In genomic region chr20:33119725-33120720, GRCh38 we compare ENCODE assay signal across 24 cellular contexts. TPM values are rescaled to one million over a fixed set of nuclear protein-coding genes. Genes with fewer than 3 reads are reported as not detected.
DNase-seq lines count a peak whose midpoint lies in the region; ATAC-seq and TF ChIP-seq lines count a peak whose summit lies in the region.
"Had no signal": no experiment of that assay in that cellular context is flagged by ENCODE, and none has a peak within 500 bp of the region (broad histone marks: within the 10 kb centered on the region; RNA-seq: fewer than 3 reads in every experiment).

No MANE protein-coding gene starts in this region.

- H4K8ac ChIP-seq in H9 (replicated peaks; ENCODE audit: insufficient read length, low read depth, low read length) = no peak overlapping the region

- H2BK5ac ChIP-seq in H9 (ENCODE audit: insufficient read length, low read length) = no peak overlapping the region

- no peak overlapping the region for H3K23ac ChIP-seq in H9 (ENCODE audit: insufficient read length, low read depth, low read length)

- H3K36me3 Mint-ChIP-seq in activated T-cell treated with anti-CD3 and anti-CD28 coated beads, Interleukin-2, amount 50 U/mL, for 72 hours (ENCODE audit: insufficient read depth in 2 of 2) = peaks cover 0 to 5% of the 10 kb centered on the region in 2 donors
- H3K36me3 Mint-ChIP-seq in activated CD8-positive, alpha-beta T cell treated with anti-CD3 and anti-CD28 coated beads for 36 hours (ENCODE audit: low read depth) = peaks cover 2% of the 10 kb centered on the region
- peaks cover 2 to 5% (median 4%) of the 10 kb centered on the region in 3 experiments; a peak in 4 of 7 replicates for H3K36me3 Mint-ChIP-seq in H9 (ENCODE audit: insufficient read depth in 1 of 3, low read depth in 3 of 3)
- H3K36me3 Mint-ChIP-seq: natural killer cell had no signal

- no peak for TF ChIP-seq CTCF in activated CD8-positive, alpha-beta T cell treated with anti-CD3 and anti-CD28 coated beads for 36 hours (IDR thresholded peaks at IDR 0.05)
- TF ChIP-seq CTCF in H9 (conservative IDR thresholded peaks at IDR 0.05) = no peak

- H2BK12ac ChIP-seq in H9 (ENCODE audit: insufficient read length, low read depth, low read length) = no peak overlapping the region

- H3K27me3 Mint-ChIP-seq in activated T-cell treated with anti-CD3 and anti-CD28 coated beads, Interleukin-2, amount 50 U/mL, for 72 hours (ENCODE audit: low read depth) = peaks cover 12% of the 10 kb centered on the region
- no peaks in the 10 kb centered on the region for H3K27me3 Mint-ChIP-seq in activated CD8-positive, alpha-beta T cell treated with anti-CD3 and anti-CD28 coated beads for 36 hours
- peaks cover 16% of the 10 kb centered on the region for H3K27me3 Mint-ChIP-seq in stimulated activated naive CD8-positive, alpha-beta T cell treated with anti-CD3 and anti-CD28 coated beads, Interleukin-15, amount 100 ng/mL, for 72 hours
- H3K27me3 Mint-ChIP-seq in H9 (ENCODE audit: low read depth) = peaks cover 37% of the 10 kb centered on the region
- H3K27me3 Mint-ChIP-seq: activated CD4-positive, alpha-beta T cell treated with anti-CD3 and anti-CD28 coated beads, Interleukin-2, amount 10 ng/mL, durations not matched to agents 24 days and 14 days had no signal

- H3K79me2 ChIP-seq in H9 (ENCODE audit: insufficient read depth, low read length) = no peaks in the 10 kb centered on the region

- intact Hi-C loops in activated CD8-positive, alpha-beta T cell treated with anti-CD3 and anti-CD28 coated beads for 36 hours (cut with micrococcal nuclease) = no loop called here

- no peak overlapping the region for H3K4me3 Mint-ChIP-seq in activated T-cell treated with anti-CD3 and anti-CD28 coated beads, Interleukin-2, amount 50 U/mL, for 72 hours
- H3K4me3 Mint-ChIP-seq in activated CD8-positive, alpha-beta T cell treated with anti-CD3 and anti-CD28 coated beads for 36 hours = no peak overlapping the region
- peak overlapping the region in 1 of 2 donors; percentile 17 for H3K4me3 Mint-ChIP-seq in stimulated activated naive CD8-positive, alpha-beta T cell treated with anti-CD3 and anti-CD28 coated beads, Interleukin-15, amount 100 ng/mL, for 72 hours
- H3K4me3 Mint-ChIP-seq in H9 = no peak overlapping the region
- H3K4me3 Mint-ChIP-seq: activated CD4-positive, alpha-beta T cell treated with anti-CD3 and anti-CD28 coated beads, Interleukin-2, amount 10 ng/mL, durations not matched to agents 24 days and 14 days; natural killer cell had no signal

- no peak overlapping the region for H2BK15ac ChIP-seq in H9 (ENCODE audit: low read depth, low read length)

- H3K9me3 Mint-ChIP-seq in activated T-cell treated with anti-CD3 and anti-CD28 coated beads, Interleukin-2, amount 50 U/mL, for 72 hours = peaks cover 2 to 5% of the 10 kb centered on the region in 2 donors
- no peaks in the 10 kb centered on the region for H3K9me3 Mint-ChIP-seq in activated CD8-positive, alpha-beta T cell treated with anti-CD3 and anti-CD28 coated beads for 36 hours
- H3K9me3 Mint-ChIP-seq in stimulated activated naive CD8-positive, alpha-beta T cell treated with anti-CD3 and anti-CD28 coated beads, Interleukin-15, amount 100 ng/mL, for 72 hours = peaks cover 7 to 17% of the 10 kb centered on the region in 2 donors
- H3K9me3 Mint-ChIP-seq in H9 = peaks cover 22 to 24% of the 10 kb centered on the region in 2 experiments
- H3K9me3 Mint-ChIP-seq: natural killer cell had no signal

- no peaks in the 10 kb centered on the region for H3K23me2 ChIP-seq in H9 (ENCODE audit: insufficient read length, low read depth, low read length, poor library complexity, severe bottlenecking)

- no peak overlapping the region for H3K56ac ChIP-seq in H9 (ENCODE audit: insufficient read length, low read depth, low read length)

- CTCF ChIA-PET in activated CD8-positive, alpha-beta T cell treated with anti-CD3 and anti-CD28 coated beads for 36 hours (lab: Charles Lee) = interaction anchor here (0.9 kb wide), 1 partner anchor 24 kb away, joined by 3 read pairs; no protein-coding TSS in a partner anchor

- H3K4me2 ChIP-seq in H9 (ENCODE audit: insufficient read depth, insufficient read length, low read length) = no peak overlapping the region

- no peak overlapping the region for H3K18ac ChIP-seq in H9 (ENCODE audit: insufficient read length, low read depth, low read length)

- no peak overlapping the region for H4K5ac ChIP-seq in H9 (ENCODE audit: insufficient read length, low read depth, low read length)

- H2AK5ac ChIP-seq in H9 (ENCODE audit: insufficient read length, low read length) = no peak overlapping the region

- H2BK20ac ChIP-seq in H9 (ENCODE audit: low read depth, low read length, poor library complexity, severe bottlenecking) = no peak overlapping the region

- no peak overlapping the region for H3K27ac Mint-ChIP-seq in activated T-cell treated with anti-CD3 and anti-CD28 coated beads, Interleukin-2, amount 50 U/mL, for 72 hours
- H3K27ac Mint-ChIP-seq in activated CD8-positive, alpha-beta T cell treated with anti-CD3 and anti-CD28 coated beads for 36 hours = no peak overlapping the region
- H3K27ac Mint-ChIP-seq in stimulated activated naive CD8-positive, alpha-beta T cell treated with anti-CD3 and anti-CD28 coated beads, Interleukin-15, amount 100 ng/mL, for 72 hours = peak overlapping the region in 1 of 2 donors; percentile 57
- H3K27ac Mint-ChIP-seq in H9 = no peak overlapping the region
- H3K27ac Mint-ChIP-seq: activated CD4-positive, alpha-beta T cell treated with anti-CD3 and anti-CD28 coated beads, Interleukin-2, amount 10 ng/mL, durations not matched to agents 24 days and 14 days; activated T-helper 2 cell treated with anti-CD3 and anti-CD28 coated beads, Interferon-gamma antibody, Interleukin-2, Interleukin-4, amounts not matched to agents 10 μg/mL and 5 μg/mL and 100 μg/mL, durations not matched to agents 14 hours and 24 hours and 36 hours; CD4-positive, alpha-beta memory T cell; natural killer cell had no signal

- H2AFZ ChIP-seq in H9 (ENCODE audit: low read length) = no peak overlapping the region

- peak in 1 of 2 donors; percentile 12 for DNase-seq in activated T-cell treated with anti-CD3 and anti-CD28 coated beads, Interleukin-2, amount 50 U/mL, for 72 hours
- DNase-seq in activated T-cell treated with anti-CD3 and anti-CD28 coated beads for 4 hours = no peak
- DNase-seq in activated CD8-positive, alpha-beta T cell treated with anti-CD3 and anti-CD28 coated beads for 36 hours = no peak
- DNase-seq in stimulated activated naive CD8-positive, alpha-beta T cell treated with anti-CD3 and anti-CD28 coated beads, Interleukin-15, amount 100 ng/mL, for 72 hours = peak; percentile 12 to 29
- no peak for DNase-seq in H9
- no peak for DNase-seq in HT-29 (ENCODE audit: low spot score)
- DNase-seq: ACHN; activated CD4-positive, alpha-beta T cell treated with anti-CD3 and anti-CD28 coated beads, Interleukin-2, amount 10 ng/mL, durations not matched to agents 24 days and 14 days; CD4-positive, alpha-beta memory T cell; MG63; natural killer cell; NCI-H2081 treated with DMSO at 0.1 percent for 48 hours; NCI-H748 treated with DMSO at 0.1 percent for 48 hours; posterior cingulate gyrus; small intestine; T-helper 9 cell had no signal

- H3K9me3 ChIP-seq in H9 (ENCODE audit: control insufficient read depth, low read depth, low read length) = no peaks in the 10 kb centered on the region
- H3K9me3 ChIP-seq: ascending aorta had no signal

- ATAC-seq in activated T-cell treated with anti-CD3 and anti-CD28 coated beads, Interleukin-2, amount 50 U/mL, for 72 hours (replicated peaks in 1 of 2) = peak; percentile 86 to 94
- ATAC-seq in HG02678 (IDR thresholded peaks at IDR 0.05; ENCODE audit: unreplicated experiment) (peak; percentile 57), GM18519 (IDR thresholded peaks at IDR 0.05; ENCODE audit: low FRiP score, unreplicated experiment) (no peak)
- ATAC-seq in activated CD8-positive, alpha-beta T cell treated with anti-CD3 and anti-CD28 coated beads for 36 hours = peak; percentile 56
- peak; percentile 99 for ATAC-seq in stimulated activated naive CD8-positive, alpha-beta T cell treated with anti-CD3 and anti-CD28 coated beads, Interleukin-15, amount 100 ng/mL, for 72 hours
- ATAC-seq: natural killer cell had no signal

- H4K91ac ChIP-seq in H9 (ENCODE audit: insufficient read length, low read depth, low read length) = no peak overlapping the region

- H3K27ac ChIP-seq in H9 (ENCODE audit: insufficient read length, low read depth, low read length) = no peak overlapping the region
- H3K27ac ChIP-seq: ascending aorta, epithelial cell of prostate had no signal

- no peaks in the 10 kb centered on the region for H4K20me1 ChIP-seq in H9 (ENCODE audit: control insufficient read depth, insufficient read depth, insufficient read length)

- no peaks in the 10 kb centered on the region for H3K27me3 ChIP-seq in H9 (ENCODE audit: insufficient read depth, low read length)
- H3K27me3 ChIP-seq: ascending aorta, MG63 had no signal

- H3K79me1 ChIP-seq in H9 (ENCODE audit: insufficient read depth, low read depth, low read length, poor library complexity, severe bottlenecking) = no peaks in the 10 kb centered on the region

- H3K4me1 ChIP-seq in H9 (ENCODE audit: insufficient read depth, low read length) = no peaks in the 10 kb centered on the region
- H3K4me1 ChIP-seq: ascending aorta had no signal

- H3K4me1 Mint-ChIP-seq in activated T-cell treated with anti-CD3 and anti-CD28 coated beads, Interleukin-2, amount 50 U/mL, for 72 hours (ENCODE audit: low read depth) = peaks cover 10% of the 10 kb centered on the region
- H3K4me1 Mint-ChIP-seq in activated CD8-positive, alpha-beta T cell treated with anti-CD3 and anti-CD28 coated beads for 36 hours (ENCODE audit: low read depth) = peaks cover 15% of the 10 kb centered on the region
- peaks cover 17% of the 10 kb centered on the region for H3K4me1 Mint-ChIP-seq in stimulated activated naive CD8-positive, alpha-beta T cell treated with anti-CD3 and anti-CD28 coated beads, Interleukin-15, amount 100 ng/mL, for 72 hours
- H3K4me1 Mint-ChIP-seq in H9 = no peaks in the 10 kb centered on the region

- WGBS in H9 (ENCODE audit: extremely low coverage, insufficient read length, low lambda C conversion rate) = no CpG with 5 or more reads among the region's 3 CpGs

- POLR2A ChIA-PET in activated CD8-positive, alpha-beta T cell treated with anti-CD3 and anti-CD28 coated beads for 36 hours (lab: Charles Lee) = no interaction called here

- no peak overlapping the region for H3K4ac ChIP-seq in H9 (ENCODE audit: low read depth, low read length)

- no peak overlapping the region for H3T11ph ChIP-seq in H9 (ENCODE audit: low read length)

- H3K9ac ChIP-seq in H9 (ENCODE audit: extremely low read depth, insufficient read length, low read length) = no peak overlapping the region

- H2BK120ac ChIP-seq in H9 (ENCODE audit: low read depth, low read length, poor library complexity, severe bottlenecking) = no peak overlapping the region

- no peak overlapping the region for H3K14ac ChIP-seq in H9 (ENCODE audit: insufficient read depth, low read length)

RNA-seq across cellular contexts. Expression of gene BPIFB4, which starts 40.6 kb away (rescaled TPM):
- total RNA-seq in activated T-cell treated with anti-CD3 and anti-CD28 coated beads, Interleukin-2, amount 50 U/mL, for 72 hours = not detected
- not detected for total RNA-seq in activated CD8-positive, alpha-beta T cell treated with anti-CD3 and anti-CD28 coated beads for 36 hours
- total RNA-seq in H9 (2021) = not detected in 2 replicates
- total RNA-seq in HT-29 (2014; rRNA removed; shearing (Covaris generic)) = not detected in 2 replicates
- total RNA-seq: activated CD4-positive, alpha-beta T cell treated with anti-CD3 and anti-CD28 coated beads, Interleukin-2, amount 10 ng/mL, durations not matched to agents 24 days and 14 days; activated T-helper 2 cell treated with anti-CD3 and anti-CD28 coated beads, Interferon-gamma antibody, Interleukin-2, Interleukin-4, amounts not matched to agents 10 μg/mL and 5 μg/mL and 100 μg/mL, durations not matched to agents 14 hours and 24 hours and 36 hours; ascending aorta; CD4-positive, alpha-beta memory T cell; glomerular endothelial cell; lung microvascular endothelial cell; natural killer cell; urinary bladder had no signal

RNA-seq across cellular contexts. Expression of gene BPIFA2, which starts 47.9 kb away (rescaled TPM):
- not detected for total RNA-seq in activated T-cell treated with anti-CD3 and anti-CD28 coated beads, Interleukin-2, amount 50 U/mL, for 72 hours
- not detected for total RNA-seq in activated CD8-positive, alpha-beta T cell treated with anti-CD3 and anti-CD28 coated beads for 36 hours
- total RNA-seq in H9 (2021) = not detected in 2 replicates
- not detected in 2 replicates for total RNA-seq in HT-29 (2014; rRNA removed; shearing (Covaris generic))
- total RNA-seq: activated CD4-positive, alpha-beta T cell treated with anti-CD3 and anti-CD28 coated beads, Interleukin-2, amount 10 ng/mL, durations not matched to agents 24 days and 14 days; activated T-helper 2 cell treated with anti-CD3 and anti-CD28 coated beads, Interferon-gamma antibody, Interleukin-2, Interleukin-4, amounts not matched to agents 10 μg/mL and 5 μg/mL and 100 μg/mL, durations not matched to agents 14 hours and 24 hours and 36 hours; ascending aorta; CD4-positive, alpha-beta memory T cell; glomerular endothelial cell; lung microvascular endothelial cell; natural killer cell; urinary bladder had no signal

Comparison
In these comparisons a context has a peak if more than half of its experiments do, and no peak if none do; other contexts are left out.
1. DNase-seq: peak in stimulated activated naive CD8-positive, alpha-beta T cell treated with anti-CD3 and anti-CD28 coated beads, Interleukin-15, amount 100 ng/mL, for 72 hours (2 of 2); none in activated T-cell treated with anti-CD3 and anti-CD28 coated beads for 4 hours (single experiment), activated CD8-positive, alpha-beta T cell treated with anti-CD3 and anti-CD28 coated beads for 36 hours (single experiment), H9 (single experiment) and HT-29 (single experiment).